In the genomic region with DNA sequence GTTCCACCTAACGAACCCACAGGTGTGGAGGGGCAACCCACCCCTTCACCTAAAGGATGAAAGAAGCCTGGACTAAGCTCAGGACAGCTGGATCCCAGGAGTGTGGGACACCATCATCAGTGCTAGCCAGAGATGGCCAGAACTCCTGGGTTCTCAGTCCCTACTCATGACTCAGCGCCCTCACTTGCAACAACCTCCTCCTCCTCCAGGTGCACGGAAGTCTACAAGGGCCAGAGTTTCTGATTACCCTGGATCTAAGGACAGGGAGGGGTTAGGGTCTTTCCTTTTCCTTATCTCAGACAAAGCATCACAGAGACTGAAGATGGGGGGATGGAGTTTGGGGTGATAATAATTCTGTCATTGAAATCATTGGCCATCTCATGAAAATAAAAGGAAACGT, we compare ENCODE assay signal across 1 cellular context.
TF ChIP-seq lines count a peak whose summit lies in the region.

No MANE protein-coding gene starts in this region.

TF ChIP-seq in K562, 482 proteins besides CTCF, POLR2A, EP300 and RAD21 (continues in another document):
- TF ChIP-seq KLF10 (CRISPR knock-in tag; IDR thresholded peaks at IDR 0.05) = no peak
- TF ChIP-seq NFE2L1 (tag; IDR thresholded peaks at IDR 0.05; ENCODE audit: borderline replicate concordance, low read depth) = no peak
- no peak for TF ChIP-seq CREBBP (IDR thresholded peaks at IDR 0.05; ENCODE audit: low read depth, low read length)
- no peak for TF ChIP-seq ZNF175 (CRISPR knock-in tag; IDR thresholded peaks at IDR 0.05; ENCODE audit: low read depth)
- TF ChIP-seq ZNF384 (IDR thresholded peaks at IDR 0.05; ENCODE audit: low read depth, low read length) = no peak
- peak; percentile 42; the same call in 1 of the 2 replicates for TF ChIP-seq MAFF (IDR thresholded peaks at IDR 0.05; ENCODE audit: low read length)
- peak; percentile 78; the same call in 1 of the 2 replicates for TF ChIP-seq ZSCAN29 (IDR thresholded peaks at IDR 0.05)
- no peak for TF ChIP-seq LEF1 (IDR thresholded peaks at IDR 0.05)
- TF ChIP-seq JUND (IDR thresholded peaks at IDR 0.05; ENCODE audit: borderline replicate concordance, low read depth, low read length) = peak; percentile 31; the same call in 1 of the 2 replicates
- no peak for TF ChIP-seq JUND (tag; IDR thresholded peaks at IDR 0.05; ENCODE audit: borderline replicate concordance, low read depth, low read length)
- TF ChIP-seq, protein P1, sequence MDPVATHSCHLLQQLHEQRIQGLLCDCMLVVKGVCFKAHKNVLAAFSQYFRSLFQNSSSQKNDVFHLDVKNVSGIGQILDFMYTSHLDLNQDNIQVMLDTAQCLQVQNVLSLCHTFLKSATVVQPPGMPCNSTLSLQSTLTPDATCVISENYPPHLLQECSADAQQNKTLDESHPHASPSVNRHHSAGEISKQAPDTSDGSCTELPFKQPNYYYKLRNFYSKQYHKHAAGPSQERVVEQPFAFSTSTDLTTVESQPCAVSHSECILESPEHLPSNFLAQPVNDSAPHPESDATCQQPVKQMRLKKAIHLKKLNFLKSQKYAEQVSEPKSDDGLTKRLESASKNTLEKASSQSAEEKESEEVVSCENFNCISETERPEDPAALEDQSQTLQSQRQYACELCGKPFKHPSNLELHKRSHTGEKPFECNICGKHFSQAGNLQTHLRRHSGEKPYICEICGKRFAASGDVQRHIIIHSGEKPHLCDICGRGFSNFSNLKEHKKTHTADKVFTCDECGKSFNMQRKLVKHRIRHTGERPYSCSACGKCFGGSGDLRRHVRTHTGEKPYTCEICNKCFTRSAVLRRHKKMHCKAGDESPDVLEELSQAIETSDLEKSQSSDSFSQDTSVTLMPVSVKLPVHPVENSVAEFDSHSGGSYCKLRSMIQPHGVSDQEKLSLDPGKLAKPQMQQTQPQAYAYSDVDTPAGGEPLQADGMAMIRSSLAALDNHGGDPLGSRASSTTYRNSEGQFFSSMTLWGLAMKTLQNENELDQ (CRISPR knock-in tag; IDR thresholded peaks at IDR 0.05; ENCODE audit: borderline replicate concordance) = no peak
- peak; percentile 48; the same call in 1 of the 2 replicates for TF ChIP-seq SMARCA4 (IDR thresholded peaks at IDR 0.05)
- peak; percentile 68 for TF ChIP-seq ZNF316 (IDR thresholded peaks at IDR 0.05)
- TF ChIP-seq TCF7L2 (IDR thresholded peaks at IDR 0.05; ENCODE audit: low read depth, low read length) = no peak
- TF ChIP-seq, protein P2, sequence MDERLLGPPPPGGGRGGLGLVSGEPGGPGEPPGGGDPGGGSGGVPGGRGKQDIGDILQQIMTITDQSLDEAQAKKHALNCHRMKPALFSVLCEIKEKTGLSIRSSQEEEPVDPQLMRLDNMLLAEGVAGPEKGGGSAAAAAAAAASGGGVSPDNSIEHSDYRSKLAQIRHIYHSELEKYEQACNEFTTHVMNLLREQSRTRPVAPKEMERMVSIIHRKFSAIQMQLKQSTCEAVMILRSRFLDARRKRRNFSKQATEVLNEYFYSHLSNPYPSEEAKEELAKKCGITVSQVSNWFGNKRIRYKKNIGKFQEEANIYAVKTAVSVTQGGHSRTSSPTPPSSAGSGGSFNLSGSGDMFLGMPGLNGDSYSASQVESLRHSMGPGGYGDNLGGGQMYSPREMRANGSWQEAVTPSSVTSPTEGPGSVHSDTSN (CRISPR knock-in tag; IDR thresholded peaks at IDR 0.05; ENCODE audit: low read depth) = no peak
- TF ChIP-seq, protein P2 (tag; conservative IDR thresholded peaks at IDR 0.05; ENCODE audit: low read depth) = no peak
- TF ChIP-seq, protein P3, sequence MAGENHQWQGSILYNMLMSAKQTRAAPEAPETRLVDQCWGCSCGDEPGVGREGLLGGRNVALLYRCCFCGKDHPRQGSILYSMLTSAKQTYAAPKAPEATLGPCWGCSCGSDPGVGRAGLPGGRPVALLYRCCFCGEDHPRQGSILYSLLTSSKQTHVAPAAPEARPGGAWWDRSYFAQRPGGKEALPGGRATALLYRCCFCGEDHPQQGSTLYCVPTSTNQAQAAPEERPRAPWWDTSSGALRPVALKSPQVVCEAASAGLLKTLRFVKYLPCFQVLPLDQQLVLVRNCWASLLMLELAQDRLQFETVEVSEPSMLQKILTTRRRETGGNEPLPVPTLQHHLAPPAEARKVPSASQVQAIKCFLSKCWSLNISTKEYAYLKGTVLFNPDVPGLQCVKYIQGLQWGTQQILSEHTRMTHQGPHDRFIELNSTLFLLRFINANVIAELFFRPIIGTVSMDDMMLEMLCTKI (IDR thresholded peaks at IDR 0.05; ENCODE audit: partially characterized antibody) = no peak
- peak; percentile 46 for TF ChIP-seq C11orf30 (IDR thresholded peaks at IDR 0.05; ENCODE audit: low read depth)
- peak; percentile 47; the same call in 1 of the 2 replicates for TF ChIP-seq MAFK (IDR thresholded peaks at IDR 0.05; ENCODE audit: low read length)
- TF ChIP-seq RBM25 (IDR thresholded peaks at IDR 0.05; ENCODE audit: low read depth, low read length, severe bottlenecking) = no peak
- TF ChIP-seq, protein P4, sequence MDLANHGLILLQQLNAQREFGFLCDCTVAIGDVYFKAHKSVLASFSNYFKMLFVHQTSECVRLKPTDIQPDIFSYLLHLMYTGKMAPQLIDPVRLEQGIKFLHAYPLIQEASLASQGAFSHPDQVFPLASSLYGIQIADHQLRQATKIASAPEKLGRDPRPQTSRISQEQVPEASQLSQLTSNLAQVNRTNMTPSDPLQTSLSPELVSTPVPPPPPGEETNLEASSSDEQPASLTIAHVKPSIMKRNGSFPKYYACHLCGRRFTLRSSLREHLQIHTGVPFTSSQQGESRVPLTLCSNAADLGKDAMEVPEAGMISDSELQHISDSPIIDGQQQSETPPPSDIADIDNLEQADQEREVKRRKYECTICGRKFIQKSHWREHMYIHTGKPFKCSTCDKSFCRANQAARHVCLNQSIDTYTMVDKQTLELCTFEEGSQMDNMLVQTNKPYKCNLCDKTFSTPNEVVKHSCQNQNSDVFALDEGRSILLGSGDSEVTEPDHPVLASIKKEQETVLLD (IDR thresholded peaks at IDR 0.05) = peak; percentile 82
- peak; percentile 77 for TF ChIP-seq NFE2 (IDR thresholded peaks at IDR 0.05; ENCODE audit: low read depth)
- TF ChIP-seq DPF2 (IDR thresholded peaks at IDR 0.05) = peak; percentile 51; the same call in 1 of the 2 replicates
- TF ChIP-seq RBFOX2 (IDR thresholded peaks at IDR 0.05; ENCODE audit: low read depth, low read length) = no peak
- no peak for TF ChIP-seq CHD1 (IDR thresholded peaks at IDR 0.05; ENCODE audit: low read length)
- TF ChIP-seq, protein P5, sequence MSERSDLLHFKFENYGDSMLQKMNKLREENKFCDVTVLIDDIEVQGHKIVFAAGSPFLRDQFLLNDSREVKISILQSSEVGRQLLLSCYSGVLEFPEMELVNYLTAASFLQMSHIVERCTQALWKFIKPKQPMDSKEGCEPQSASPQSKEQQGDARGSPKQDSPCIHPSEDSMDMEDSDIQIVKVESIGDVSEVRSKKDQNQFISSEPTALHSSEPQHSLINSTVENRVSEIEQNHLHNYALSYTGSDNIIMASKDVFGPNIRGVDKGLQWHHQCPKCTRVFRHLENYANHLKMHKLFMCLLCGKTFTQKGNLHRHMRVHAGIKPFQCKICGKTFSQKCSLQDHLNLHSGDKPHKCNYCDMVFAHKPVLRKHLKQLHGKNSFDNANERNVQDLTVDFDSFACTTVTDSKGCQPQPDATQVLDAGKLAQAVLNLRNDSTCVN (CRISPR knock-in tag; IDR thresholded peaks at IDR 0.05) = no peak
- TF ChIP-seq SMARCE1 (IDR thresholded peaks at IDR 0.05) = peak; percentile 53; the same call in 1 of the 2 replicates
- peak in 1 of 2 experiments; percentile 33; a peak in 1 of 4 replicates for TF ChIP-seq HDAC1 (IDR thresholded peaks at IDR 0.05)
- TF ChIP-seq GATAD2A (IDR thresholded peaks at IDR 0.05) = 0 out of 2 replicates have a peak, but pooled peaks have one; percentile 53
- peak; percentile 32; the same call in 1 of the 2 replicates for TF ChIP-seq ARID1B (IDR thresholded peaks at IDR 0.05)
- TF ChIP-seq EZH2 (IDR thresholded peaks at IDR 0.05; ENCODE audit: borderline replicate concordance, low read depth, low read length) = no peak
- no peak for TF ChIP-seq ZNF212 (CRISPR knock-in tag; IDR thresholded peaks at IDR 0.05)
- TF ChIP-seq CTBP1 (IDR thresholded peaks at IDR 0.05; ENCODE audit: borderline replicate concordance) = no peak
- TF ChIP-seq CBFA2T2 (conservative IDR thresholded peaks at IDR 0.05) = peak; percentile 27
- TF ChIP-seq ZNF668 (CRISPR knock-in tag; IDR thresholded peaks at IDR 0.05) = no peak
- TF ChIP-seq, protein P6, sequence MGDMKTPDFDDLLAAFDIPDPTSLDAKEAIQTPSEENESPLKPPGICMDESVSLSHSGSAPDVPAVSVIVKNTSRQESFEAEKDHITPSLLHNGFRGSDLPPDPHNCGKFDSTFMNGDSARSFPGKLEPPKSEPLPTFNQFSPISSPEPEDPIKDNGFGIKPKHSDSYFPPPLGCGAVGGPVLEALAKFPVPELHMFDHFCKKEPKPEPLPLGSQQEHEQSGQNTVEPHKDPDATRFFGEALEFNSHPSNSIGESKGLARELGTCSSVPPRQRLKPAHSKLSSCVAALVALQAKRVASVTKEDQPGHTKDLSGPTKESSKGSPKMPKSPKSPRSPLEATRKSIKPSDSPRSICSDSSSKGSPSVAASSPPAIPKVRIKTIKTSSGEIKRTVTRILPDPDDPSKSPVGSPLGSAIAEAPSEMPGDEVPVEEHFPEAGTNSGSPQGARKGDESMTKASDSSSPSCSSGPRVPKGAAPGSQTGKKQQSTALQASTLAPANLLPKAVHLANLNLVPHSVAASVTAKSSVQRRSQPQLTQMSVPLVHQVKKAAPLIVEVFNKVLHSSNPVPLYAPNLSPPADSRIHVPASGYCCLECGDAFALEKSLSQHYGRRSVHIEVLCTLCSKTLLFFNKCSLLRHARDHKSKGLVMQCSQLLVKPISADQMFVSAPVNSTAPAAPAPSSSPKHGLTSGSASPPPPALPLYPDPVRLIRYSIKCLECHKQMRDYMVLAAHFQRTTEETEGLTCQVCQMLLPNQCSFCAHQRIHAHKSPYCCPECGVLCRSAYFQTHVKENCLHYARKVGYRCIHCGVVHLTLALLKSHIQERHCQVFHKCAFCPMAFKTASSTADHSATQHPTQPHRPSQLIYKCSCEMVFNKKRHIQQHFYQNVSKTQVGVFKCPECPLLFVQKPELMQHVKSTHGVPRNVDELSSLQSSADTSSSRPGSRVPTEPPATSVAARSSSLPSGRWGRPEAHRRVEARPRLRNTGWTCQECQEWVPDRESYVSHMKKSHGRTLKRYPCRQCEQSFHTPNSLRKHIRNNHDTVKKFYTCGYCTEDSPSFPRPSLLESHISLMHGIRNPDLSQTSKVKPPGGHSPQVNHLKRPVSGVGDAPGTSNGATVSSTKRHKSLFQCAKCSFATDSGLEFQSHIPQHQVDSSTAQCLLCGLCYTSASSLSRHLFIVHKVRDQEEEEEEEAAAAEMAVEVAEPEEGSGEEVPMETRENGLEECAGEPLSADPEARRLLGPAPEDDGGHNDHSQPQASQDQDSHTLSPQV (IDR thresholded peaks at IDR 0.05) = peak; percentile 25; the same call in 1 of the 2 replicates
- peak; percentile 65 for TF ChIP-seq CBFA2T3 (IDR thresholded peaks at IDR 0.05)
- TF ChIP-seq, protein P7, sequence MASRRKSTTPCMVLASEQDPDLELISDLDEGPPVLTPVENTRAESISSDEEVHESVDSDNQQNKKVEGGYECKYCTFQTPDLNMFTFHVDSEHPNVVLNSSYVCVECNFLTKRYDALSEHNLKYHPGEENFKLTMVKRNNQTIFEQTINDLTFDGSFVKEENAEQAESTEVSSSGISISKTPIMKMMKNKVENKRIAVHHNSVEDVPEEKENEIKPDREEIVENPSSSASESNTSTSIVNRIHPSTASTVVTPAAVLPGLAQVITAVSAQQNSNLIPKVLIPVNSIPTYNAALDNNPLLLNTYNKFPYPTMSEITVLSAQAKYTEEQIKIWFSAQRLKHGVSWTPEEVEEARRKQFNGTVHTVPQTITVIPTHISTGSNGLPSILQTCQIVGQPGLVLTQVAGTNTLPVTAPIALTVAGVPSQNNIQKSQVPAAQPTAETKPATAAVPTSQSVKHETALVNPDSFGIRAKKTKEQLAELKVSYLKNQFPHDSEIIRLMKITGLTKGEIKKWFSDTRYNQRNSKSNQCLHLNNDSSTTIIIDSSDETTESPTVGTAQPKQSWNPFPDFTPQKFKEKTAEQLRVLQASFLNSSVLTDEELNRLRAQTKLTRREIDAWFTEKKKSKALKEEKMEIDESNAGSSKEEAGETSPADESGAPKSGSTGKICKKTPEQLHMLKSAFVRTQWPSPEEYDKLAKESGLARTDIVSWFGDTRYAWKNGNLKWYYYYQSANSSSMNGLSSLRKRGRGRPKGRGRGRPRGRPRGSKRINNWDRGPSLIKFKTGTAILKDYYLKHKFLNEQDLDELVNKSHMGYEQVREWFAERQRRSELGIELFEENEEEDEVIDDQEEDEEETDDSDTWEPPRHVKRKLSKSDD (conservative IDR thresholded peaks at IDR 0.05; ENCODE audit: low read length) = no peak
- TF ChIP-seq, protein P8, sequence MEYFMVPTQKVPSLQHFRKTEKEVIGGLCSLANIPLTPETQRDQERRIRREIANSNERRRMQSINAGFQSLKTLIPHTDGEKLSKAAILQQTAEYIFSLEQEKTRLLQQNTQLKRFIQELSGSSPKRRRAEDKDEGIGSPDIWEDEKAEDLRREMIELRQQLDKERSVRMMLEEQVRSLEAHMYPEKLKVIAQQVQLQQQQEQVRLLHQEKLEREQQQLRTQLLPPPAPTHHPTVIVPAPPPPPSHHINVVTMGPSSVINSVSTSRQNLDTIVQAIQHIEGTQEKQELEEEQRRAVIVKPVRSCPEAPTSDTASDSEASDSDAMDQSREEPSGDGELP (CRISPR knock-in tag; IDR thresholded peaks at IDR 0.05; ENCODE audit: borderline replicate concordance) = no peak
